8 cellular contexts compared by ENCODE assay signal in the genomic region with DNA sequence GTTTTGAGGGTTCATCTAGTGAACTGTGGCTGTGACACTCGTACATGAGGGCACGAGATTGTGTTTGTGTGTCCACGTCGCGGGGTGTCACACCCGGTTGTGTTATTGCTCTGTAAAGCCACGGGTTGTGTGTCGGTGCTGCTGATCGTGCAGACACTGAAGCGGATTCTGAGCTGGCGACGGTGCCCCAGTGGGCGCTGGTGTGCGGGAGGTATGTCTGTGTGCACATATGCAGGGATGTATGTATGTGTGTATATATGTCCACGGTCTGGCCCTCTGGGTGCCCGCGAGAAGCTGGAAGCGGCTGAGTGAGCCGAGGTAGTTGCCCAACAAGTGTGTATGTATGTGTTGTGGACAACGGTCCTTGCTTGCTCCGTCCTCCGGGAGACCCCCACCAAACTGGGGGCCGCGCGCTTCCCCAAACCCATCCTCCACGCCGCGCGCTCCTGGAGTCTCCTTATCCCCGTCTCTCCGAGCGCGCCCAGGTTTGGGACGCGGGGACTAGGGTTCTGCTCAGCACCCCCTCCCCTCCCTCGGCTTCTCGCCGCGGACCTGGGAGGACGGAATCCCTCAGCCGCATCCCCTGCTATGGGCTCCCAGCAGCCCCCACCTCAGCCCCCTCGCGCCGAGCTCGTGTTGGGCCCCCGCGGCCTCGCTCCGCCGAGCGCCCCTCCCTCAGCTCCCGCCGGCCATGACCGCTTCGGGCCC. TPM values are rescaled to one million over a fixed set of nuclear protein-coding genes. Genes with fewer than 3 reads are reported as not detected.
DNase-seq lines count a peak whose midpoint lies in the region; ATAC-seq and TF ChIP-seq lines count a peak whose summit lies in the region.

No MANE protein-coding gene starts in this region.

- no peaks in the 10 kb centered on the region for H3K36me3 ChIP-seq in BJ (ENCODE audit: control insufficient read depth, insufficient read depth, low read length)
- H3K36me3 ChIP-seq in ascending aorta: no peaks in the 10 kb centered on the region
- no peaks in the 10 kb centered on the region for H3K36me3 ChIP-seq in kidney epithelial cell (ENCODE audit: control insufficient read depth, insufficient read depth, low read length)

- peaks cover 30% of the 10 kb centered on the region for H3K4me1 Mint-ChIP-seq in stimulated activated effector memory CD8-positive, alpha-beta T cell treated with anti-CD3 and anti-CD28 coated beads, Interleukin-12 subunit alpha, Interleukin-12 subunit beta, amount 100 ng/mL, for 72 hours

- no peak overlapping the region for H3K27ac Mint-ChIP-seq in stimulated activated effector memory CD8-positive, alpha-beta T cell treated with anti-CD3 and anti-CD28 coated beads, Interleukin-12 subunit alpha, Interleukin-12 subunit beta, amount 100 ng/mL, for 72 hours

- peak overlapping the region; percentile 27 for H3K4me3 ChIP-seq in BJ (ENCODE audit: low read depth, low read length)
- peak overlapping the region; percentile 70 to 77 for H3K4me3 ChIP-seq in ascending aorta
- H3K4me3 ChIP-seq in kidney epithelial cell (ENCODE audit: low read depth, low read length): peak overlapping the region; percentile 36

- peaks cover 9 to 28% of the 10 kb centered on the region in 2 donors for H3K4me1 ChIP-seq in ascending aorta

- peak overlapping the region; percentile 26 to 35 for H3K27ac ChIP-seq in ascending aorta

- H3K9me3 ChIP-seq in ascending aorta: no peaks in the 10 kb centered on the region

- POLR2A ChIA-PET in BJ (lab: Charles Lee): no interaction called here

- intact Hi-C loops in ascending aorta (cut with DNase I): loop anchor here (2.0 to 5.0 kb wide), 2 partner anchors 29 to 85 kb away; no protein-coding TSS in a partner anchor

- DNase-seq in BJ (ENCODE audit: low read depth) (no peak), NCI-H1694 (lab: John Stamatoyannopoulos, UW) (peak; percentile 19), ascending aorta (ENCODE audit: low spot score in 2 of 2) (peak in 1 of 2 donors; percentile 62), kidney epithelial cell (ENCODE audit: low read depth) (no peak), NCI-H187 treated with DMSO at 0.1 percent for 48 hours (lab: John Stamatoyannopoulos, UW) (no peak)
- peak in 1 of 2 donors; percentile 58 for DNase-seq in stimulated activated effector memory CD8-positive, alpha-beta T cell treated with anti-CD3 and anti-CD28 coated beads, Interleukin-12 subunit alpha, Interleukin-12 subunit beta, amount 100 ng/mL, for 72 hours (ENCODE audit: low spot score in 2 of 2)

- H3K27me3 ChIP-seq in BJ (ENCODE audit: control insufficient read depth, insufficient read depth, low read length) (peaks cover 57% of the 10 kb centered on the region), ascending aorta (peaks cover 11% of the 10 kb centered on the region), kidney epithelial cell (ENCODE audit: control insufficient read depth, insufficient read depth, low read length) (peaks cover 72% of the 10 kb centered on the region)

- TF ChIP-seq CTCF in BJ (IDR thresholded peaks at IDR 0.05; ENCODE audit: insufficient read depth, low read depth, low read length) (no peak), ascending aorta (IDR thresholded peaks at IDR 0.05) (no peak), kidney epithelial cell (IDR thresholded peaks at IDR 0.05; ENCODE audit: insufficient read depth, low read length, poor library complexity, severe bottlenecking) (no peak)

- CTCF ChIA-PET in BJ (lab: Yijun Ruan, JAX): interaction anchor here (1.0 to 11.6 kb wide), 27 partner anchors 10 to 212 kb away, joined by 3 to 341 read pairs (median 9); partner anchors contain the start of genes ARAP3, DELE1 and PCDH12

- no peak for ATAC-seq in stimulated activated effector memory CD8-positive, alpha-beta T cell treated with anti-CD3 and anti-CD28 coated beads, Interleukin-12 subunit alpha, Interleukin-12 subunit beta, amount 100 ng/mL, for 72 hours
- no peak for ATAC-seq in HG03097 (IDR thresholded peaks at IDR 0.05; ENCODE audit: low FRiP score, unreplicated experiment)
- no peak for ATAC-seq in HG02642 (IDR thresholded peaks at IDR 0.05; ENCODE audit: poor library complexity, unreplicated experiment)

- peak overlapping the region; percentile 77 for H3K4me3 Mint-ChIP-seq in stimulated activated effector memory CD8-positive, alpha-beta T cell treated with anti-CD3 and anti-CD28 coated beads, Interleukin-12 subunit alpha, Interleukin-12 subunit beta, amount 100 ng/mL, for 72 hours

- H3K36me3 Mint-ChIP-seq in stimulated activated effector memory CD8-positive, alpha-beta T cell treated with anti-CD3 and anti-CD28 coated beads, Interleukin-12 subunit alpha, Interleukin-12 subunit beta, amount 100 ng/mL, for 72 hours: no peaks in the 10 kb centered on the region

- no peaks in the 10 kb centered on the region for H3K9me3 Mint-ChIP-seq in stimulated activated effector memory CD8-positive, alpha-beta T cell treated with anti-CD3 and anti-CD28 coated beads, Interleukin-12 subunit alpha, Interleukin-12 subunit beta, amount 100 ng/mL, for 72 hours

RNA-seq across cellular contexts. Expression of gene PCDH1, which starts 0.6 kb away (rescaled TPM):
- 0.91 and 2.1 TPM in 2 replicates for polyA plus RNA-seq in BJ (2011; rRNA removed)
- polyA minus RNA-seq in BJ (2011; rRNA and poly(A)+ RNA removed): 3.3 and 3.4 TPM in 2 replicates
- 165 TPM for total RNA-seq in ascending aorta
- total RNA-seq in kidney epithelial cell: 42.4 and 45.5 TPM in 2 replicates

RNA-seq across cellular contexts. Expression of gene DELE1, which starts 46.0 kb away (rescaled TPM):
- polyA plus RNA-seq in BJ (2011; rRNA removed): 65.4 and 110 TPM in 2 replicates
- 53.6 and 89.9 TPM in 2 replicates for polyA minus RNA-seq in BJ (2011; rRNA and poly(A)+ RNA removed)
- total RNA-seq in ascending aorta (40.7 TPM), kidney epithelial cell (62.3 and 74.1 TPM in 2 replicates)
